8 cellular contexts compared by ENCODE assay signal in genomic region chr2:3379339-3379646, GRCh38. TPM values are rescaled to one million over a fixed set of nuclear protein-coding genes. Genes with fewer than 3 reads are reported as not detected.
DNase-seq lines count a peak whose midpoint lies in the region; ATAC-seq, FAIRE-seq and TF ChIP-seq lines count a peak whose summit lies in the region.

No MANE protein-coding gene starts in this region.

- H3K4me1 ChIP-seq in heart right ventricle (peaks cover 6 to 46% (median 40%) of the 10 kb centered on the region in 9 donors), mesodermal cell (ENCODE audit: control insufficient read depth, insufficient read depth, low read length, poor library complexity, severe bottlenecking) (peaks cover 8% of the 10 kb centered on the region), vagina (peaks cover 42% of the 10 kb centered on the region)

- H3K27me3 ChIP-seq in heart right ventricle (no peaks in the 10 kb centered on the region), brain microvascular endothelial cell (replicated peaks) (no peaks in the 10 kb centered on the region), vagina (no peaks in the 10 kb centered on the region)

- in situ Hi-C loops in brain microvascular endothelial cell (cut with HindIII; ENCODE audit: low pct_ligation_motif_present, low sequenced_read_pairs): no loop called here

- FAIRE-seq in frontal cortex (lab: Jason Lieb, UNC): no peak

- TF ChIP-seq CTCF in heart right ventricle (IDR thresholded peaks at IDR 0.05): no peak
- TF ChIP-seq CTCF in brain microvascular endothelial cell (IDR thresholded peaks at IDR 0.05; ENCODE audit: low read depth, low read length, missing control alignments): no peak
- no peak for TF ChIP-seq CTCF in vagina (IDR thresholded peaks at IDR 0.05)

- no peaks in the 10 kb centered on the region for H3K9me3 ChIP-seq in heart right ventricle
- H3K9me3 ChIP-seq in mesodermal cell (ENCODE audit: control insufficient read depth, low read length): no peaks in the 10 kb centered on the region
- H3K9me3 ChIP-seq in vagina: no peaks in the 10 kb centered on the region

- H3K36me3 ChIP-seq in heart right ventricle (peaks cover 0 to 40% (median 5%) of the 10 kb centered on the region in 9 donors), brain microvascular endothelial cell (replicated peaks) (peaks cover 5% of the 10 kb centered on the region), mesodermal cell (ENCODE audit: control insufficient read depth, insufficient read depth, low read length) (peaks cover 19% of the 10 kb centered on the region), vagina (no peaks in the 10 kb centered on the region)

- intact Hi-C loops in heart right ventricle (cut with DNase I): loop anchor here in 3 of 10 donors (1.0 to 5.0 kb wide), 3 partner anchors 80 to 198 kb away; partner anchors contain the start of gene RPS7 (in 1 of the 3)
- intact Hi-C loops in left cardiac atrium (cut with DNase I): no loop called here
- intact Hi-C loops in vagina (cut with DNase I): no loop called here

- TF ChIP-seq POLR2A in vagina (IDR thresholded peaks at IDR 0.05): no peak

- ATAC-seq in heart right ventricle: no peak
- no peak for ATAC-seq in left cardiac atrium
- ATAC-seq in GM21737 (IDR thresholded peaks at IDR 0.05; ENCODE audit: unreplicated experiment): no peak

- H3K4me3 ChIP-seq in heart right ventricle (peak overlapping the region; percentile 61 to 91 (median 80)), brain microvascular endothelial cell (ENCODE audit: low read depth, low read length) (peak overlapping the region; percentile 98), mesodermal cell (ENCODE audit: extremely low read depth, insufficient read depth, low read length, poor library complexity, severe bottlenecking) (peak overlapping the region; percentile 87), vagina (peak overlapping the region; percentile 81 to 91)

- 6 to 9% methylated on average over 8 of the region's 8 CpGs for WGBS in heart right ventricle, 2 donors
- WGBS in mesodermal cell (ENCODE audit: insufficient coverage in 2 of 2), 2 experiments: 0 to 9% methylated on average over 3 to 8 of the region's 8 CpGs

- peak overlapping the region; percentile 38 to 97 (median 92) for H3K27ac ChIP-seq in heart right ventricle
- H3K27ac ChIP-seq in brain microvascular endothelial cell: peak overlapping the region; percentile 91
- no peak overlapping the region for H3K27ac ChIP-seq in mesodermal cell (ENCODE audit: low read depth, low read length, severe bottlenecking)
- peak overlapping the region; percentile 79 for H3K27ac ChIP-seq in vagina

- DNase-seq in heart right ventricle (no peak), left cardiac atrium (no peak), brain microvascular endothelial cell (no peak), vagina (ENCODE audit: extremely low spot score in 2 of 2) (no peak), HuH-7 (ENCODE audit: low spot score) (no peak), frontal cortex (ENCODE audit: low spot score in 2 of 2) (no peak)

RNA-seq across cellular contexts. Expression of gene TRAPPC12, which starts 0.2 kb away (rescaled TPM):
- total RNA-seq in heart right ventricle: 100 to 1,000 TPM in 2 of 10 donors, 10 to 100 TPM in 8; 71.9 to 135 (median 89.6) TPM
- 100 to 1,000 TPM in 1 of 2 donors, 10 to 100 TPM in 1; 74.0 to 256 TPM for polyA plus RNA-seq in heart right ventricle
- total RNA-seq in left cardiac atrium: 10 to 100 TPM; 76.2 to 86.3 TPM
- 45.2 TPM for polyA plus RNA-seq in mesodermal cell (2013, experiment 1 of 2)
- 38.4 TPM for polyA plus RNA-seq in mesodermal cell (2013, experiment 2 of 2)
- total RNA-seq in vagina: 94.8 TPM
- total RNA-seq in frontal cortex: 55.8 TPM

RNA-seq across cellular contexts. Expression of gene EIPR1, which starts 1.7 kb away (rescaled TPM):
- 10 to 100 TPM in 7 of 10 donors, 1 to 10 TPM in 3; 8.2 to 14.7 (median 12.0) TPM for total RNA-seq in heart right ventricle
- 10 to 100 TPM in 1 of 2 donors, 1 to 10 TPM in 1; 6.8 to 22.3 TPM for polyA plus RNA-seq in heart right ventricle
- 10 to 100 TPM; 11.0 to 11.4 TPM for total RNA-seq in left cardiac atrium
- 24.8 TPM for polyA plus RNA-seq in mesodermal cell (2013, experiment 1 of 2)
- 21.9 TPM for polyA plus RNA-seq in mesodermal cell (2013, experiment 2 of 2)
- total RNA-seq in vagina: 39.8 TPM
- 40.8 TPM for total RNA-seq in frontal cortex
